1 cellular context compared by ENCODE assay signal in the genomic region with DNA sequence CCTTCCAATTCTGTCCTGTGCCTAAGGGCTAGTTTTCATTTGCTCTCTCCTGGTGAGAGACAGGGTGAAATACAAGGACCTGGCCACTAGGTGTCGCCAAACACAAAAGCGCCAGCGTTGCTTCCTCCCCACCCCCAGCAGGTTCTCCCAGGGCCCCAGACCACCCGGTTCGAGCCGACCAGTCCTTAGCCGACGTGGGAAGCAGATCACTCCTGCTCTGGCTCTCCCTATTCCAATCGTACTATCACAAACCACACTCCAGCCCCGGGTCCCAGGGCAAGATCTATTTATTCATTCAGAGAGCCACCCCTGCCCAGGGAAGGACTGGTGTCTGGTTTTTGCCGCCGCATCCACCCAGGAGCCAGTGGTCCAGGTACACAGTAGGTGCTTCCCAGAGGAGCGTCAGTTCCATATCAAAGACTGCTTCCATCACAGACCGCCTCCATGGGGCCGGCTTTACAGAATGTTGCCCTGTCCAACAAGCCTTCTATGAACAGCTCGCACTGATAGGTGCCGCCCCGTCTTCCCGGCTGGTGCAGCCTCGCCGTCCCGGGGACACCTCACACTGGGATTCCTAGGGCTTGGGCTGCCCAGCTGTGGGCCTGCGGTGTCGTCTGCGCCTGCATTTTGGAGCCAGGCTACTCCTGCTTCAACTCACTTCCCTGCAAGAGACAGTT.
TF ChIP-seq lines count a peak whose summit lies in the region.

No MANE protein-coding gene starts in this region.

TF ChIP-seq in GM12878, 131 proteins besides CTCF, POLR2A, EP300 and RAD21 (continued from another document):
- no peak for TF ChIP-seq NKRF (conservative IDR thresholded peaks at IDR 0.05)
- TF ChIP-seq SPI1 (IDR thresholded peaks at IDR 0.05; ENCODE audit: borderline replicate concordance, insufficient read depth, low read depth, low read length), result no peak
- no peak for TF ChIP-seq REST (IDR thresholded peaks at IDR 0.05; ENCODE audit: low read depth, low read length)
- TF ChIP-seq ZNF687 (IDR thresholded peaks at IDR 0.05), result no peak
- TF ChIP-seq NFYA (IDR thresholded peaks at IDR 0.05; ENCODE audit: borderline replicate concordance, low read depth, low read length), result no peak
